ENCODE assay signal across 28 cellular contexts in the genomic region with DNA sequence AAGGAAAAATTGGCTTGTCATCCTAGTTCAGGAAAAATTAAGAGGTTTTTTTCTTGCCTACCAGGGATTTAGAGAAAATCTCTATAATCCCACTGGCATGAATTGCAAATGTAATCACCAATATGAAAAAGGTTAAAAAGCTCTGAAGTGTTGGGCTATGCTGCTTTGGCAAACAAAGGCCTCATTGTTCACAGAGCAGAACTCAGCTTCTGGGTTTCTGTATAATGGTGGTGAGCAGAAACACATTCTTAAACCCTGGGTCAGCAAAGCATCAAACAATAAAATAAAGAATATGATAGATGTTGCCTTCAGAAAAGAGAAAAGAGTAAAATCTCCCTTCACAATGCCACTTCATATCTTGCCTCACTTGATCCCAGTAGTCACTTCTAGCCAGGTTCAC.
A peak's percentile ranks its signal among the peaks of the same experiment; 100 is the strongest.
DNase-seq lines count a peak whose midpoint lies in the region; ATAC-seq and TF ChIP-seq lines count a peak whose summit lies in the region.
"Had no signal": no experiment of that assay in that cellular context is flagged by ENCODE, and none has a peak within 500 bp of the region (broad histone marks: within the 10 kb centered on the region; RNA-seq: fewer than 3 reads in every experiment).

No MANE protein-coding gene starts in this region.

- in situ Hi-C loops in GM13977 (cut with MboI; ENCODE audit: low pct_unique_long_range_greater_than_20kb, low sequenced_read_pairs, unreplicated experiment) = no loop called here

- CTCF ChIA-PET in activated CD4-positive, alpha-beta memory T cell treated with anti-CD3 and anti-CD28 coated beads, Interleukin-2, amount 10 ng/mL, durations not matched to agents 7 days and 5 days (lab: Charles Lee) = no interaction called here

- no peak for TF ChIP-seq CTCF in GM13977 (IDR thresholded peaks at IDR 0.05; ENCODE audit: extremely low read depth, insufficient read depth, missing control alignments)

- POLR2A ChIA-PET in activated CD4-positive, alpha-beta memory T cell treated with anti-CD3 and anti-CD28 coated beads, Interleukin-2, amount 10 ng/mL, durations not matched to agents 7 days and 5 days (lab: Charles Lee) = no interaction called here

- no peaks in the 10 kb centered on the region for H3K36me3 Mint-ChIP-seq in activated CD4-positive, alpha-beta memory T cell treated with anti-CD3 and anti-CD28 coated beads, Interleukin-2, amount 10 ng/mL, durations not matched to agents 7 days and 5 days (ENCODE audit: low read depth)
- H3K36me3 Mint-ChIP-seq: activated CD8-positive, alpha-beta memory T cell treated with anti-CD3 and anti-CD28 coated beads, Interleukin-2, amount 10 ng/mL, durations not matched to agents 7 days and 5 days; activated naive CD8-positive, alpha-beta T cell had no signal

- no peak overlapping the region for H3K27ac Mint-ChIP-seq in activated CD4-positive, alpha-beta memory T cell treated with anti-CD3 and anti-CD28 coated beads, Interleukin-2, amount 10 ng/mL, durations not matched to agents 7 days and 5 days
- H3K27ac Mint-ChIP-seq: activated CD4-positive, alpha-beta T cell treated with anti-CD3 and anti-CD28 coated beads, Interleukin-2, amount 10 ng/mL, durations not matched to agents 24 days and 14 days; activated CD8-positive, alpha-beta memory T cell treated with anti-CD3 and anti-CD28 coated beads, Interleukin-2, amount 10 ng/mL, durations not matched to agents 7 days and 5 days; activated naive CD8-positive, alpha-beta T cell; T-helper 1 cell treated with Interleukin-12 subunit alpha and Interleukin-12 subunit beta and Interleukin-4 antibody, amounts not matched to agents 30 μg/mL and 1 μg/mL, for 36 hours had no signal

- H3K27ac ChIP-seq in epithelial cell of prostate = peak overlapping the region; percentile 13
- H3K27ac ChIP-seq: 22Rv1, foreskin keratinocyte, HL-60, thoracic aorta had no signal

- H3K4me3 Mint-ChIP-seq in activated CD4-positive, alpha-beta memory T cell treated with anti-CD3 and anti-CD28 coated beads, Interleukin-2, amount 10 ng/mL, durations not matched to agents 7 days and 5 days = no peak overlapping the region
- H3K4me3 Mint-ChIP-seq: activated CD4-positive, alpha-beta T cell treated with anti-CD3 and anti-CD28 coated beads, Interleukin-2, amount 10 ng/mL, durations not matched to agents 24 days and 14 days; activated CD8-positive, alpha-beta memory T cell treated with anti-CD3 and anti-CD28 coated beads, Interleukin-2, amount 10 ng/mL, durations not matched to agents 7 days and 5 days; activated naive CD8-positive, alpha-beta T cell; T-helper 1 cell treated with Interleukin-12 subunit alpha and Interleukin-12 subunit beta and Interleukin-4 antibody, amounts not matched to agents 30 μg/mL and 1 μg/mL, for 36 hours had no signal

- DNase-seq in DMS53 (lab: John Stamatoyannopoulos, UW) (peak; percentile 39), DMS53 treated with DMSO at 0.1 percent for 48 hours (lab: John Stamatoyannopoulos, UW; ENCODE audit: unreplicated experiment) (no peak), NCI-H345 (lab: John Stamatoyannopoulos, UW) (peak; percentile 39), epithelial cell of prostate (ENCODE audit: low read depth, low spot score) (no peak), putamen (ENCODE audit: low spot score) (peak; percentile 4), GM13977 (ENCODE audit: low spot score) (no peak)
- DNase-seq in activated CD4-positive, alpha-beta memory T cell treated with anti-CD3 and anti-CD28 coated beads, Interleukin-2, amount 10 ng/mL, durations not matched to agents 7 days and 5 days = no peak
- DNase-seq: activated CD4-positive, alpha-beta T cell treated with anti-CD3 and anti-CD28 coated beads, Interleukin-2, amount 10 ng/mL, durations not matched to agents 24 days and 14 days; activated CD8-positive, alpha-beta memory T cell treated with anti-CD3 and anti-CD28 coated beads, Interleukin-2, amount 10 ng/mL, durations not matched to agents 7 days and 5 days; AML-193; DND-41; erythroblast; H7; left ventricle myocardium superior; NCI-H1105; NCI-H2081 treated with DMSO at 0.1 percent for 48 hours; NCI-H82; OCI-M1; SHP77 treated with DMSO at 0.1 percent for 48 hours; stimulated activated CD4-positive, alpha-beta T cell treated with anti-CD3 and anti-CD28 coated beads, Interleukin-4, amount 100 ng/mL, for 1 hour; stimulated activated naive CD4-positive, alpha-beta T cell had no signal

- H3K27me3 Mint-ChIP-seq in activated CD4-positive, alpha-beta memory T cell treated with anti-CD3 and anti-CD28 coated beads, Interleukin-2, amount 10 ng/mL, durations not matched to agents 7 days and 5 days = no peaks in the 10 kb centered on the region
- H3K27me3 Mint-ChIP-seq: activated CD4-positive, alpha-beta T cell treated with anti-CD3 and anti-CD28 coated beads, Interleukin-2, amount 10 ng/mL, durations not matched to agents 24 days and 14 days; activated CD8-positive, alpha-beta memory T cell treated with anti-CD3 and anti-CD28 coated beads, Interleukin-2, amount 10 ng/mL, durations not matched to agents 7 days and 5 days; activated naive CD8-positive, alpha-beta T cell had no signal

- peaks cover 7% of the 10 kb centered on the region for H3K9me3 Mint-ChIP-seq in activated CD4-positive, alpha-beta memory T cell treated with anti-CD3 and anti-CD28 coated beads, Interleukin-2, amount 10 ng/mL, durations not matched to agents 7 days and 5 days
- H3K9me3 Mint-ChIP-seq: activated CD4-positive, alpha-beta T cell treated with anti-CD3 and anti-CD28 coated beads, Interleukin-2, amount 10 ng/mL, durations not matched to agents 24 days and 14 days had no signal

- no peak for ATAC-seq in GM21723 (IDR thresholded peaks at IDR 0.05; ENCODE audit: unreplicated experiment)
- ATAC-seq: activated CD8-positive, alpha-beta memory T cell treated with anti-CD3 and anti-CD28 coated beads, Interleukin-2, amount 10 ng/mL, durations not matched to agents 7 days and 5 days; foreskin keratinocyte; left ventricle myocardium superior had no signal

- H3K4me1 Mint-ChIP-seq in activated CD4-positive, alpha-beta memory T cell treated with anti-CD3 and anti-CD28 coated beads, Interleukin-2, amount 10 ng/mL, durations not matched to agents 7 days and 5 days = no peaks in the 10 kb centered on the region
- H3K4me1 Mint-ChIP-seq: activated CD4-positive, alpha-beta T cell treated with anti-CD3 and anti-CD28 coated beads, Interleukin-2, amount 10 ng/mL, durations not matched to agents 24 days and 14 days; activated CD8-positive, alpha-beta memory T cell treated with anti-CD3 and anti-CD28 coated beads, Interleukin-2, amount 10 ng/mL, durations not matched to agents 7 days and 5 days had no signal

Comparison
In these comparisons a context has a peak if more than half of its experiments do, and no peak if none do; other contexts are left out.
1. DNase-seq: peak in DMS53 (single experiment), NCI-H345 (single experiment) and putamen (single experiment); none in DMS53 treated with DMSO at 0.1 percent for 48 hours (single experiment), epithelial cell of prostate (single experiment), activated CD4-positive, alpha-beta memory T cell treated with anti-CD3 and anti-CD28 coated beads, Interleukin-2, amount 10 ng/mL, durations not matched to agents 7 days and 5 days (single experiment) and GM13977 (single experiment).